In the genomic region with DNA sequence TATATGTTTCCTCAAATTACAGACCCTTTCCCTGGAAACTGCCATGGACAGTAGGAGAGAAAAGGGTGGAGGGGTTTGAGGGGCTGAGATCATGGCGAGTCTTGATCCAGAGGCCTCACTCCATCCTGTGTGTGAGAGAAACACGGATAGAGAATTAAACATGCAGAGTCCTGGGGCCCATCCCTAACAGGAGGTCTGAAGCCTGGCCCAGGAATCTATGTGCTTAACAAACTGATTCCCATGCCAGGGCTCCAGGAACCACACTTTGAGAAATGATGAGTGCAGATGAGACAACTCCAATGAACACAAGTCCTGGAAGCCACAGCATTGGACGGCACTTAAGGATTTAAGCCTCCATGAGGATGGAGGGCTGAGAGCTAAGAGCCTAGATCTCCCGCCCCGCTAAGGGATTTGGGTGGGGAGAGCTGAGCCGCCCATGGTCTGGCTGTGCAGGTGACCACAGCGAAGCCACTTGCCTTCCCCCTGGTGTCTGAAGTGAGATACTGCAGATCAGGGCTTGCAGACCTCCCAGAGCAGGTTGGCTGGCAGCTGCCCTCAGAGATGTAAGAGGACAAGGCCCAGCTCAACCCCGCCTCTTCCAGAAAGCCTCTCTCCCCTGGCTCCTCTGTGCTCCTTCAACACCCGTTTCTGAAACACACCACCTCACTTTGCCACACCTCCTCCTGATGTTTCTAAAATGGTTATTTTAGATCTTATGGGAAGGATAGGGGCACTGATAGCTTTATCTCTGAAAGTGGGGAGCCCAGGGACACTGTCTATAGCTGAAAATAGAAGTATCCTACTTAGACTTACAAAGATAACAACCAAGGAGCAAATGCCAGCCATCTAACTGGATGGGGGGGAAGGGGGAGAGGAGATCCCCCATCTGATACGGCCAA, we compare ENCODE assay signal across 8 cellular contexts. TPM values are rescaled to one million over a fixed set of nuclear protein-coding genes. Genes with fewer than 3 reads are reported as not detected.
DNase-seq lines count a peak whose midpoint lies in the region; ATAC-seq and TF ChIP-seq lines count a peak whose summit lies in the region.

No MANE protein-coding gene starts in this region.

- H2BK12ac ChIP-seq in mesenchymal stem cell (ENCODE audit: low read length in 2 of 2), result peak overlapping the region; percentile 87 to 91

- H3K9ac ChIP-seq in colonic mucosa (ENCODE audit: low read depth in 2 of 2, low read length in 2 of 2), result no peak overlapping the region
- H3K9ac ChIP-seq in mesenchymal stem cell (ENCODE audit: low read length), result peak overlapping the region; percentile 70

- no peaks in the 10 kb centered on the region for H3K9me3 ChIP-seq in colonic mucosa
- H3K9me3 ChIP-seq in mesenchymal stem cell (ENCODE audit: control insufficient read depth, low read length), result no peaks in the 10 kb centered on the region
- no peaks in the 10 kb centered on the region for H3K9me3 ChIP-seq in transverse colon

- H4K8ac ChIP-seq in mesenchymal stem cell (ENCODE audit: low read length), result peak overlapping the region; percentile 66

- H3K4ac ChIP-seq in mesenchymal stem cell (ENCODE audit: low read depth in 1 of 2, low read length in 2 of 2), result peak overlapping the region; percentile 24 to 35

- H2BK120ac ChIP-seq in mesenchymal stem cell (ENCODE audit: low read depth, low read length), result peak overlapping the region; percentile 61

- H3K4me3 ChIP-seq in colonic mucosa (no peak overlapping the region), mesenchymal stem cell (ENCODE audit: insufficient read depth in 1 of 2, low read depth in 1 of 2, low read length in 2 of 2) (peak overlapping the region in 1 of 2 experiments; percentile 39), transverse colon (no peak overlapping the region)

- H4K91ac ChIP-seq in mesenchymal stem cell (ENCODE audit: low read length), result peak overlapping the region; percentile 34

- peak overlapping the region; percentile 82 for H2BK15ac ChIP-seq in mesenchymal stem cell (ENCODE audit: low read depth, poor library complexity, severe bottlenecking)

- H3K36me3 ChIP-seq in colonic mucosa (no peaks in the 10 kb centered on the region), mesenchymal stem cell (ENCODE audit: control insufficient read depth in 1 of 2, insufficient read depth in 2 of 2, low read depth in 1 of 2, low read length in 2 of 2) (no peaks in the 10 kb centered on the region), transverse colon (no peaks in the 10 kb centered on the region)

- TF ChIP-seq CTCF in colonic mucosa (IDR thresholded peaks at IDR 0.05) (peak; percentile 73), transverse colon (IDR thresholded peaks at IDR 0.05) (peak; percentile 59 to 73 (median 66))

- no peak overlapping the region for H3K14ac ChIP-seq in mesenchymal stem cell (ENCODE audit: low read length in 2 of 2)

- H3K4me1 ChIP-seq in colonic mucosa (no peaks in the 10 kb centered on the region), mesenchymal stem cell (ENCODE audit: control insufficient read depth, insufficient read depth, low read depth, low read length) (peaks cover 18% of the 10 kb centered on the region), transverse colon (peaks cover 0 to 10% (median 3%) of the 10 kb centered on the region in 4 donors)

- DNase-seq in SHP77 (lab: John Stamatoyannopoulos, UW) (peak; percentile 27 to 32), SHP77 treated with DMSO at 0.1 percent for 48 hours (lab: John Stamatoyannopoulos, UW) (no peak), HK-2 (ENCODE audit: unreplicated experiment) (peak; percentile 43), SK-N-DZ (ENCODE audit: low spot score) (peak; percentile 78), colonic mucosa (peak; percentile 49), mesenchymal stem cell (peak; percentile 72), transverse colon (peak; percentile 54)

- H2AK5ac ChIP-seq in mesenchymal stem cell (ENCODE audit: low read length, severe bottlenecking), result peak overlapping the region; percentile 53

- ATAC-seq in GM21381 (IDR thresholded peaks at IDR 0.05; ENCODE audit: unreplicated experiment), result peak; percentile 78

- no peak overlapping the region for H3K4me2 ChIP-seq in mesenchymal stem cell (ENCODE audit: low read length, poor library complexity, severe bottlenecking)

- no peak overlapping the region for H2AFZ ChIP-seq in mesenchymal stem cell (ENCODE audit: low read depth, low read length)

- no peak for TF ChIP-seq EP300 in transverse colon (IDR thresholded peaks at IDR 0.05; ENCODE audit: low read depth)

- H3K27me3 ChIP-seq in colonic mucosa, result no peaks in the 10 kb centered on the region
- H3K27me3 ChIP-seq in mesenchymal stem cell (ENCODE audit: control insufficient read depth in 1 of 2, insufficient read depth in 1 of 2, low read length in 2 of 2), result no peaks in the 10 kb centered on the region
- no peaks in the 10 kb centered on the region for H3K27me3 ChIP-seq in transverse colon

- peak overlapping the region; percentile 91 for H3K18ac ChIP-seq in mesenchymal stem cell (ENCODE audit: low read depth in 1 of 2, low read length in 2 of 2)

- H3K27ac ChIP-seq in colonic mucosa (peak overlapping the region; percentile 39), mesenchymal stem cell (ENCODE audit: low read length, poor library complexity, severe bottlenecking) (peak overlapping the region; percentile 77), transverse colon (peak overlapping the region; percentile 58 to 65 (median 62))

- TF ChIP-seq POLR2A in transverse colon (IDR thresholded peaks at IDR 0.05), result no peak

- H2BK5ac ChIP-seq in mesenchymal stem cell (ENCODE audit: low read depth, low read length, poor library complexity, severe bottlenecking), result no peak overlapping the region

- in situ Hi-C loops in transverse colon (cut with MboI; ENCODE audit: low pct_ligation_motif_present in 1 of 4, low pct_unique_long_range_greater_than_20kb in 1 of 4, low sequenced_read_pairs in 3 of 4), result no loop called here

- intact Hi-C loops in colonic mucosa (cut with DNase I), result loop anchor here (1.0 kb wide), 1 partner anchor 112 kb away; no protein-coding TSS in a partner anchor
- intact Hi-C loops in transverse colon (cut with DNase I; ENCODE audit: low total_unique reads), result loop anchor here (5.0 kb wide), 1 partner anchor 115 kb away; no protein-coding TSS in a partner anchor

- peak overlapping the region in 1 of 2 experiments; percentile 48 for H3K23ac ChIP-seq in mesenchymal stem cell (ENCODE audit: low read length in 2 of 2)

- WGBS in mesenchymal stem cell, result 49% methylated on average over 8 of the region's 10 CpGs
- 50% methylated on average over 10 of the region's 10 CpGs; no CpG with 5 or more reads in 1 of the 2 donors for WGBS in transverse colon (ENCODE audit: low coverage in 1 of 2), 2 donors

- H3K79me1 ChIP-seq in mesenchymal stem cell (replicated peaks; ENCODE audit: low read length, poor library complexity, severe bottlenecking), result no peaks in the 10 kb centered on the region

RNA-seq across cellular contexts. Expression of gene EIF5AL1, which starts 24.8 kb away (rescaled TPM):
- 0.21 and 0.29 TPM in 2 replicates for polyA plus RNA-seq in SK-N-DZ (2014; cell fraction: cytosol; rRNA removed)
- 0.11 and 0.13 TPM in 2 replicates for polyA plus RNA-seq in SK-N-DZ (2014; cell fraction: nucleus; rRNA removed)
- total RNA-seq in colonic mucosa (1 to 10 TPM in 1 of 2 donors, under 1 TPM in 1; 0.19 to 1.6 TPM), transverse colon (under 1 TPM in 2 of 4 donors, not detected in 2; 0.16 to 0.27 TPM)
- 0.57 TPM for polyA plus RNA-seq in mesenchymal stem cell (2013, experiment 1 of 2)
- 0.70 TPM for polyA plus RNA-seq in mesenchymal stem cell (2013, experiment 2 of 2)

RNA-seq across cellular contexts. Expression of gene ZCCHC24, which starts 42.1 kb away (rescaled TPM):
- 1.1 and 2.0 TPM in 2 replicates for polyA plus RNA-seq in SK-N-DZ (2014; cell fraction: cytosol; rRNA removed)
- 0.60 and 0.84 TPM in 2 replicates for polyA plus RNA-seq in SK-N-DZ (2014; cell fraction: nucleus; rRNA removed)
- total RNA-seq in colonic mucosa (10 to 100 TPM in 1 of 2 donors, 1 to 10 TPM in 1; 4.6 to 19.1 TPM), transverse colon (10 to 100 TPM; 15.6 to 41.1 (median 22.5) TPM)
- polyA plus RNA-seq in mesenchymal stem cell (2013, experiment 1 of 2), result 47.4 TPM
- polyA plus RNA-seq in mesenchymal stem cell (2013, experiment 2 of 2), result 49.0 TPM
